In genomic region chr11:68688881-68689280, GRCh38 we compare ENCODE assay signal across 18 cellular contexts. TPM values are rescaled to one million over a fixed set of nuclear protein-coding genes. Genes with fewer than 3 reads are reported as not detected.
DNase-seq lines count a peak whose midpoint lies in the region; ATAC-seq, FAIRE-seq and TF ChIP-seq lines count a peak whose summit lies in the region.
"Had no signal": no experiment of that assay in that cellular context is flagged by ENCODE, and none has a peak within 500 bp of the region (broad histone marks: within the 10 kb centered on the region; RNA-seq: fewer than 3 reads in every experiment).

No MANE protein-coding gene starts in this region.

- no peak overlapping the region for H3K4me2 ChIP-seq in K562 (ENCODE audit: insufficient read depth, low read length)
- H3K4me2 ChIP-seq in HepG2 (ENCODE audit: low read depth, low read length) = no peak overlapping the region
- H3K4me2 ChIP-seq: BLaER1 had no signal

- POLR2A ChIA-PET in K562 (lab: Yijun Ruan, JAX) = interaction anchor here (0.5 to 3.3 kb wide), 3 partner anchors 10 to 103 kb away, joined by 3 to 17 read pairs (median 5); no protein-coding TSS in a partner anchor
- POLR2A ChIA-PET in HepG2 (lab: Yijun Ruan, JAX) = no interaction called here

- H3K4me1 ChIP-seq in K562 (replicated peaks in 1 of 2; ENCODE audit: control insufficient read depth in 2 of 2, insufficient read depth in 2 of 2, low read length in 2 of 2) (peaks cover 4 to 29% of the 10 kb centered on the region in 2 experiments; a peak in 3 of 5 replicates), HepG2 (ENCODE audit: insufficient read depth, low read length) (peaks cover 8% of the 10 kb centered on the region; the same call in 1 of the 2 replicates), upper lobe of right lung (peaks cover 7% of the 10 kb centered on the region), esophagus muscularis mucosa (peaks cover 12 to 16% (median 14%) of the 10 kb centered on the region in 4 donors), esophagus squamous epithelium (peaks cover 5 to 14% (median 11%) of the 10 kb centered on the region in 3 donors)

- TF ChIP-seq POLR2A in K562 (conservative IDR thresholded peaks at IDR 0.05) (no peak), HepG2 (IDR thresholded peaks at IDR 0.05; ENCODE audit: insufficient read depth in 1 of 2, low read depth in 2 of 2, low read length in 2 of 2) (no peak), esophagus muscularis mucosa (IDR thresholded peaks at IDR 0.05; ENCODE audit: low read depth) (no peak), esophagus squamous epithelium (IDR thresholded peaks at IDR 0.05) (no peak)

- ATAC-seq in left cardiac atrium (no peak), K562 (no peak), HepG2 (peak; percentile 40; the same call in 2 of the 3 replicates), upper lobe of right lung (no peak)

- TF ChIP-seq RAD21 in K562 (CRISPR knock-in tag; conservative IDR thresholded peaks at IDR 0.05 in 1 of 2, IDR thresholded peaks at IDR 0.05 in 1 of 2) (no peak), HepG2 (CRISPR knock-in tag; IDR thresholded peaks at IDR 0.05) (no peak)

- TF ChIP-seq CTCF in K562 (IDR thresholded peaks at IDR 0.05 in 2 of 3, conservative IDR thresholded peaks at IDR 0.05 in 1 of 3; ENCODE audit: insufficient read depth in 2 of 3, low read depth in 1 of 3, low read length in 3 of 3) = no peak
- TF ChIP-seq CTCF in HepG2 (CRISPR knock-in tag; IDR thresholded peaks at IDR 0.05) = no peak
- TF ChIP-seq CTCF in upper lobe of right lung (IDR thresholded peaks at IDR 0.05) = no peak
- no peak for TF ChIP-seq CTCF in esophagus muscularis mucosa (IDR thresholded peaks at IDR 0.05)
- TF ChIP-seq CTCF in esophagus squamous epithelium (IDR thresholded peaks at IDR 0.05) = no peak

- H3K4me3 ChIP-seq in K562 = no peak overlapping the region
- no peak overlapping the region for H3K4me3 ChIP-seq in HepG2 (replicated peaks in 1 of 3; ENCODE audit: insufficient read depth in 1 of 3, low read depth in 2 of 3, low read length in 3 of 3)
- no peak overlapping the region for H3K4me3 ChIP-seq in upper lobe of right lung
- no peak overlapping the region for H3K4me3 ChIP-seq in esophagus muscularis mucosa
- H3K4me3 ChIP-seq in esophagus squamous epithelium = no peak overlapping the region
- H3K4me3 ChIP-seq: BLaER1, GM23248 had no signal

- H3K36me3 ChIP-seq in K562 (ENCODE audit: control insufficient read depth, insufficient read depth, low read length) = peaks cover 54% of the 10 kb centered on the region
- H3K36me3 ChIP-seq in HepG2 (replicated peaks in 1 of 2; ENCODE audit: control insufficient read depth in 1 of 2, insufficient read depth in 2 of 2, low read length in 2 of 2) = no peaks in the 10 kb centered on the region
- H3K36me3 ChIP-seq in upper lobe of right lung = no peaks in the 10 kb centered on the region
- H3K36me3 ChIP-seq in esophagus muscularis mucosa = no peaks in the 10 kb centered on the region
- no peaks in the 10 kb centered on the region for H3K36me3 ChIP-seq in esophagus squamous epithelium
- H3K36me3 ChIP-seq: BLaER1 had no signal

- H3K9ac ChIP-seq in K562 (ENCODE audit: insufficient read depth in 1 of 2, low read depth in 2 of 2, low read length in 2 of 2) (no peak overlapping the region), HepG2 (ENCODE audit: insufficient read depth, low read depth, low read length) (no peak overlapping the region)
- H3K9ac ChIP-seq: BLaER1, GM23248 had no signal

- H3K9me3 ChIP-seq in K562 (replicated peaks; ENCODE audit: control insufficient read depth, insufficient read depth, low read depth, low read length) = no peaks in the 10 kb centered on the region
- no peaks in the 10 kb centered on the region for H3K9me3 ChIP-seq in HepG2 (ENCODE audit: low read length)
- H3K9me3 ChIP-seq in upper lobe of right lung = no peaks in the 10 kb centered on the region
- no peaks in the 10 kb centered on the region for H3K9me3 ChIP-seq in esophagus muscularis mucosa
- no peaks in the 10 kb centered on the region for H3K9me3 ChIP-seq in esophagus squamous epithelium
- H3K9me3 ChIP-seq: BLaER1 had no signal

- FAIRE-seq in K562 (lab: Jason Lieb, UNC) (no peak), HepG2 (lab: Jason Lieb, UNC) (no peak)
- FAIRE-seq: GM19239, H54, HTR-8/SVneo had no signal

- in situ Hi-C loops in K562 (cut with MboI) = loop anchor here (25.0 kb wide), 1 partner anchor 1152 kb away; no protein-coding TSS in a partner anchor
- in situ Hi-C loops in HepG2 (cut with HindIII; ENCODE audit: extremely low pct_ligation_motif_present, low pct_unique_long_range_greater_than_20kb) = no loop called here

- no peak overlapping the region for H3K27ac ChIP-seq in K562 (ENCODE audit: extremely low read depth, low read depth, low read length)
- H3K27ac ChIP-seq in HepG2 (ENCODE audit: extremely low read length, insufficient read depth, low read length) = no peak overlapping the region
- H3K27ac ChIP-seq in upper lobe of right lung = no peak overlapping the region
- no peak overlapping the region for H3K27ac ChIP-seq in esophagus muscularis mucosa (replicated peaks in 1 of 4)
- H3K27ac ChIP-seq in esophagus squamous epithelium = no peak overlapping the region
- H3K27ac ChIP-seq: BLaER1, GM23248 had no signal

- DNase-seq in cardiac septum (ENCODE audit: low spot score) (peak; percentile 49), left cardiac atrium (no peak), K562 (ENCODE audit: extremely low read depth in 1 of 4, low spot score in 3 of 4) (no peak), HepG2 (ENCODE audit: low spot score) (no peak), upper lobe of right lung (peak; percentile 20), esophagus muscularis mucosa (ENCODE audit: extremely low spot score) (no peak), esophagus squamous epithelium (lab: John Stamatoyannopoulos, UW) (no peak)
- no peak for DNase-seq in activated CD8-positive, alpha-beta memory T cell treated with anti-CD3 and anti-CD28 coated beads, Interleukin-2, amount 50 U/mL, for 48 hours
- DNase-seq: 8988T; CD4-positive, alpha-beta memory T cell; DMS79 treated with DMSO at 0.1 percent for 48 hours; GF-D8; GM23248 had no signal

- TF ChIP-seq EP300 in K562 (IDR thresholded peaks at IDR 0.05; ENCODE audit: low read length) (no peak), HepG2 (IDR thresholded peaks at IDR 0.05; ENCODE audit: low read depth in 2 of 2, low read length in 2 of 2) (no peak), HepG2 (CRISPR knock-in tag; IDR thresholded peaks at IDR 0.05; ENCODE audit: borderline replicate concordance) (no peak), esophagus muscularis mucosa (IDR thresholded peaks at IDR 0.05) (no peak)

- 90% methylated on average over 11 of the region's 12 CpGs for WGBS in K562 (ENCODE audit: insufficient coverage, low coverage, missing lambda C conversion rate)
- 10% methylated on average over 7 of the region's 12 CpGs for WGBS in HepG2 (ENCODE audit: low lambda C conversion rate)
- WGBS in esophagus muscularis mucosa = 89% methylated on average over 12 of the region's 12 CpGs
- 86 to 90% methylated on average over 12 of the region's 12 CpGs for WGBS in esophagus squamous epithelium, 2 donors

- intact Hi-C loops in cardiac septum (cut with DNase I) = no loop called here
- intact Hi-C loops in left cardiac atrium (cut with DNase I) = no loop called here
- intact Hi-C loops in K562 (cut with micrococcal nuclease) = loop anchor here (5.0 kb wide), 1 partner anchor 62 kb away; no protein-coding TSS in a partner anchor
- intact Hi-C loops in HepG2 (cut with micrococcal nuclease; ENCODE audit: unreplicated experiment) = no loop called here
- intact Hi-C loops in upper lobe of right lung (cut with DNase I) = no loop called here
- intact Hi-C loops in esophagus muscularis mucosa (cut with DNase I) = no loop called here
- intact Hi-C loops in esophagus squamous epithelium (cut with DNase I) = no loop called here

- H3K27me3 ChIP-seq in K562 (ENCODE audit: control insufficient read depth in 2 of 2, insufficient read depth in 2 of 2, low read length in 2 of 2) (peaks cover 0 to 3% of the 10 kb centered on the region in 2 experiments; a peak in 1 of 5 replicates), HepG2 (ENCODE audit: control insufficient read depth in 1 of 2, insufficient read depth in 2 of 2, low read length in 2 of 2) (peaks cover 9 to 64% of the 10 kb centered on the region in 2 experiments), upper lobe of right lung (peaks cover 26% of the 10 kb centered on the region), esophagus muscularis mucosa (peaks cover 5 to 80% (median 25%) of the 10 kb centered on the region in 4 donors), esophagus squamous epithelium (peaks cover 11 to 88% (median 15%) of the 10 kb centered on the region in 4 donors)

- H4K20me1 ChIP-seq in K562 (replicated peaks; ENCODE audit: control insufficient read depth, insufficient read depth, low read length) = no peaks in the 10 kb centered on the region
- H4K20me1 ChIP-seq in HepG2 (ENCODE audit: insufficient read depth, low read length) = no peaks in the 10 kb centered on the region

- no peak overlapping the region for H2AFZ ChIP-seq in K562 (ENCODE audit: low read depth, low read length)
- no peak overlapping the region for H2AFZ ChIP-seq in HepG2 (ENCODE audit: low read length)
- H2AFZ ChIP-seq: GM23248 had no signal

- H3K79me2 ChIP-seq in K562 (ENCODE audit: control insufficient read depth, insufficient read depth, low read length) (peaks cover 10% of the 10 kb centered on the region), HepG2 (ENCODE audit: insufficient read depth, low read length) (no peaks in the 10 kb centered on the region)

- H3K9me1 ChIP-seq in K562 (ENCODE audit: control insufficient read depth, insufficient read depth, low read length) = no peaks in the 10 kb centered on the region

- BruUV-seq in K562 (replicated peaks; lab: Mats Ljungman, UMichigan) (no TSS peak), HepG2 (replicated peaks; lab: Mats Ljungman, UMichigan) (no TSS peak)

- CTCF ChIA-PET in K562 (lab: Yijun Ruan, JAX; ENCODE audit: low intra/inter-chr PET ratio) = no interaction called here
- CTCF ChIA-PET in HepG2 (lab: Yijun Ruan, JAX; ENCODE audit: low intra/inter-chr PET ratio, low total read pairs) = no interaction called here

RNA-seq across cellular contexts. Expression of gene GAL, which starts 4.5 kb away (rescaled TPM):
- total RNA-seq in cardiac septum = 0.30 TPM
- under 1 TPM in 1 of 2 donors, not detected in 1; 0.31 TPM for total RNA-seq in left cardiac atrium
- total RNA-seq in K562 (2011; cell fraction: chromatin; rRNA removed; ENCODE audit: low replicate concordance) = 25.8 and 57.6 TPM in 2 replicates
- total RNA-seq in K562 (2011; cell fraction: nucleolus; rRNA removed) = 99.4 and 140 TPM in 2 replicates
- total RNA-seq in K562 (2011; cell fraction: nucleoplasm; rRNA removed) = 86.1 and 88.6 TPM in 2 replicates
- total RNA-seq in K562 (2014; rRNA removed) = 36.3 and 46.7 TPM in 2 replicates
- total RNA-seq in K562 (2014; rRNA removed; fragmentation: Illumina TruSeq; extraction: Trizol) = 27.2 and 31.9 TPM in 2 replicates
- 26.2 and 28.0 TPM in 2 replicates for total RNA-seq in K562 (2015; rRNA removed; fragmentation: Illumina TruSeq; extraction: Trizol)
- total RNA-seq in K562 (2021) = 119 and 130 TPM in 2 replicates
- 46.5 and 77.3 TPM in 2 replicates for polyA plus RNA-seq in K562 (2011; rRNA removed)
- 59.0 and 246 TPM in 2 replicates for polyA plus RNA-seq in K562 (2011; cell fraction: cytosol; rRNA removed)
- polyA plus RNA-seq in K562 (2011; cell fraction: nucleus; rRNA removed) = 20.6 and 39.0 TPM in 2 replicates
- polyA plus RNA-seq in K562 (2012) = 26.5 and 86.9 TPM in 2 replicates
- 48.3 and 66.7 TPM in 2 replicates for polyA plus RNA-seq in K562 (2014; fragmentation: Illumina TruSeq; extraction: Trizol)
- 10 to 100 TPM; 10.6 to 13.3 TPM for polyA plus RNA-seq in K562 (2014; fragmentation: Nextera tagmentation; extraction: Ambion mirVana)
- polyA plus RNA-seq in K562 (2014; rRNA removed) = 110 and 123 TPM in 2 replicates
- 10.7 and 27.1 TPM in 2 replicates for polyA minus RNA-seq in K562 (2011; rRNA and poly(A)+ RNA removed)
- 50.5 and 56.0 TPM in 2 replicates for polyA minus RNA-seq in K562 (2011; cell fraction: cytosol; rRNA and poly(A)+ RNA removed)
- polyA minus RNA-seq in K562 (2011; cell fraction: nucleus; rRNA and poly(A)+ RNA removed) = 5.4 and 5.9 TPM in 2 replicates
- not detected in 2 replicates for total RNA-seq in HepG2 (2016; rRNA removed; fragmentation: Illumina TruSeq; extraction: Trizol)
- not detected in 2 replicates for total RNA-seq in HepG2 (2016; cell fraction: cytosol; rRNA removed; fragmentation: Illumina TruSeq; extraction: Trizol; ENCODE audit: low read depth)
- total RNA-seq in HepG2 (2016; cell fraction: insoluble cytoplasmic fraction; rRNA removed; fragmentation: Illumina TruSeq; extraction: Trizol) = not detected in 2 replicates
- total RNA-seq in HepG2 (2016; cell fraction: membrane; rRNA removed; fragmentation: Illumina TruSeq; extraction: Trizol) = not detected in 2 replicates
- total RNA-seq in HepG2 (2016; cell fraction: nucleus; rRNA removed; fragmentation: Illumina TruSeq; extraction: Trizol) = not detected in 2 replicates
- polyA plus RNA-seq in HepG2 (2011; rRNA removed) = not detected in 2 replicates
- polyA plus RNA-seq in HepG2 (2011; cell fraction: cytosol; rRNA removed) = not detected in 2 replicates
- not detected in 2 replicates for polyA plus RNA-seq in HepG2 (2011; cell fraction: nucleus; rRNA removed)
- not detected in 2 replicates for polyA plus RNA-seq in HepG2 (2012)
- not detected in 2 replicates for polyA plus RNA-seq in HepG2 (2016; cell fraction: cytosol; fragmentation: Illumina TruSeq; extraction: Trizol; ENCODE audit: low read depth)
- not detected in 2 replicates for polyA plus RNA-seq in HepG2 (2016; cell fraction: insoluble cytoplasmic fraction; fragmentation: Illumina TruSeq; extraction: Trizol; ENCODE audit: low read depth)
- polyA plus RNA-seq in HepG2 (2016; cell fraction: membrane; fragmentation: Illumina TruSeq; extraction: Trizol; ENCODE audit: low read depth) = not detected in 2 replicates
- not detected in 2 replicates for polyA plus RNA-seq in HepG2 (2016; cell fraction: nucleus; fragmentation: Illumina TruSeq; extraction: Trizol; ENCODE audit: insufficient read depth, low read depth)
- 53.8 TPM in 1 of 2 replicates, not detected in the other for polyA minus RNA-seq in HepG2 (2011; rRNA and poly(A)+ RNA removed; ENCODE audit: low replicate concordance)
- polyA minus RNA-seq in HepG2 (2011; cell fraction: cytosol; rRNA and poly(A)+ RNA removed) = not detected in 2 replicates
- polyA minus RNA-seq in HepG2 (2011; cell fraction: nucleus; rRNA and poly(A)+ RNA removed) = not detected in 2 replicates
- not detected for total RNA-seq in upper lobe of right lung
- total RNA-seq in esophagus muscularis mucosa = 10 to 100 TPM in 1 of 4 donors, 1 to 10 TPM in 2, not detected in 1; 6.0 to 10.2 (median 8.1) TPM
- total RNA-seq in esophagus squamous epithelium = 1 to 10 TPM in 1 of 4 donors, not detected in 3; 2.2 TPM
- total RNA-seq: CD4-positive, alpha-beta memory T cell had no signal
- polyA plus RNA-seq: CD14-positive monocyte; CD4-positive, alpha-beta memory T cell had no signal

Comparison
In these comparisons a context has a peak if more than half of its experiments do, and no peak if none do; other contexts are left out.
1. DNase-seq: peak in cardiac septum (single experiment) and upper lobe of right lung (single experiment); none in left cardiac atrium (single experiment), K562 (0 of 4), HepG2 (single experiment), esophagus muscularis mucosa (single experiment), activated CD8-positive, alpha-beta memory T cell treated with anti-CD3 and anti-CD28 coated beads, Interleukin-2, amount 50 U/mL, for 48 hours (single experiment) and esophagus squamous epithelium (single experiment).